16 cellular contexts compared by ENCODE assay signal in the genomic region with DNA sequence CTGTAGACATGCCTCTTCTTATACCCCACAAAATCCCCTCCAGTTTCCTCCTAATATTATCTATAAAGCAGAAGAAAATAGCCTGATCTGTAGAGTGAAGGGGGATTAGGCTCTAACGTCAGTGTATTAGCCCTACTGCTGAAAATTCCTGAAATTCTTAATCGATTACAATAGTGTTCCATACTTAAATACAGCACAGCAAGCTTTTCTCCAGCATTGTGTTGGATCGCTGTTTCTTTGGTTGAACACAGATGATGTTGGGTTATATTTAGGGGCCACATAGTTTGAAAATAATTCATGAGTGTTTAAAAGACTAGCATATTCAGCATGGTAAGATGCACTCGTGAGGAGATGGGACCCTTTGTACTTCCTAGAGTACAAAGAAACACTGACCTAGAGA. TPM values are rescaled to one million over a fixed set of nuclear protein-coding genes. Genes with fewer than 3 reads are reported as not detected.
DNase-seq lines count a peak whose midpoint lies in the region; ATAC-seq and TF ChIP-seq lines count a peak whose summit lies in the region.
"Had no signal": no experiment of that assay in that cellular context is flagged by ENCODE, and none has a peak within 500 bp of the region (broad histone marks: within the 10 kb centered on the region; RNA-seq: fewer than 3 reads in every experiment).

No MANE protein-coding gene starts in this region.

- no peak overlapping the region for H3K4me2 ChIP-seq in mesendoderm (ENCODE audit: low read length)

- peaks cover 2% of the 10 kb centered on the region for H3K79me1 ChIP-seq in mesendoderm (ENCODE audit: low read length)

- H3K9me3 ChIP-seq in HUES6 (ENCODE audit: control insufficient read depth, insufficient read depth, low read depth, low read length) (peaks cover 4% of the 10 kb centered on the region), ectodermal cell (ENCODE audit: control insufficient read depth, low read length) (no peaks in the 10 kb centered on the region)
- H3K9me3 ChIP-seq: ovary had no signal

- H3K9ac ChIP-seq in HUES6 (ENCODE audit: low read length), result no peak overlapping the region
- no peak overlapping the region for H3K9ac ChIP-seq in mesendoderm (ENCODE audit: low read length)

- no peak overlapping the region for H4K8ac ChIP-seq in mesendoderm (ENCODE audit: low read depth, low read length)

- no peak overlapping the region for H3K4me3 ChIP-seq in HUES6 (ENCODE audit: low read depth, low read length)
- no peak overlapping the region for H3K4me3 ChIP-seq in ectodermal cell (ENCODE audit: insufficient read depth, low read depth, low read length)
- H3K4me3 ChIP-seq in mesendoderm (ENCODE audit: low read length), result no peak overlapping the region
- H3K4me3 ChIP-seq: ovary, SJCRH30 had no signal

- peaks cover 16% of the 10 kb centered on the region for H3K4me1 Mint-ChIP-seq in activated T-cell treated with anti-CD3 and anti-CD28 coated beads, Interleukin-2, amount 50 U/mL, for 72 hours (ENCODE audit: low read depth)

- no peak overlapping the region for H2AK5ac ChIP-seq in mesendoderm (ENCODE audit: low read length)

- H3K79me2 ChIP-seq in mesendoderm (ENCODE audit: control insufficient read depth, insufficient read depth, low read length), result no peaks in the 10 kb centered on the region

- no peak overlapping the region for H3K23ac ChIP-seq in mesendoderm (ENCODE audit: low read length)

- no peak for TF ChIP-seq CTCF in GM10248 (IDR thresholded peaks at IDR 0.05; ENCODE audit: control extremely low read depth, extremely low read depth, low read depth, missing control alignments)

- no peak overlapping the region for H3K56ac ChIP-seq in mesendoderm (ENCODE audit: low read length)

- no peak for ATAC-seq in HG02610 (IDR thresholded peaks at IDR 0.05; ENCODE audit: unreplicated experiment)
- no peak for ATAC-seq in activated T-cell treated with anti-CD3 and anti-CD28 coated beads, Interleukin-2, amount 50 U/mL, for 72 hours (replicated peaks in 1 of 2)

- no peak overlapping the region for H3K18ac ChIP-seq in mesendoderm (ENCODE audit: low read length)

- peaks cover 7 to 17% of the 10 kb centered on the region in 2 donors for H3K36me3 Mint-ChIP-seq in activated T-cell treated with anti-CD3 and anti-CD28 coated beads, Interleukin-2, amount 50 U/mL, for 72 hours (ENCODE audit: insufficient read depth in 2 of 2)

- H2BK120ac ChIP-seq in mesendoderm (ENCODE audit: low read depth, low read length), result no peak overlapping the region

- peaks cover 0 to 5% of the 10 kb centered on the region in 2 donors for H3K9me3 Mint-ChIP-seq in activated T-cell treated with anti-CD3 and anti-CD28 coated beads, Interleukin-2, amount 50 U/mL, for 72 hours

- H3K27ac ChIP-seq in HUES6 (ENCODE audit: low read depth, low read length) (peak overlapping the region; percentile 5; the same call in 1 of the 2 replicates), ectodermal cell (ENCODE audit: insufficient read depth, low read depth, low read length, poor library complexity, severe bottlenecking) (peak overlapping the region; percentile 17), mesendoderm (ENCODE audit: low read depth, low read length) (no peak overlapping the region)
- H3K27ac ChIP-seq: ovary, SJCRH30 had no signal

- H2BK5ac ChIP-seq in mesendoderm (ENCODE audit: low read length), result no peak overlapping the region

- 71 to 85% methylated on average over 4 of the region's 4 CpGs for WGBS in ectodermal cell, 2 experiments
- whole genome bisulfite sequencing in mesendoderm (ENCODE audit: extremely low coverage, insufficient coverage, low lambda C conversion rate), result no CpG with 5 or more reads among the region's 4 CpGs

- no peak overlapping the region for H2BK15ac ChIP-seq in mesendoderm (replicated peaks; ENCODE audit: low read depth)

- POLR2A ChIA-PET in GM10248 (lab: Yijun Ruan, JAX), result no interaction called here

- peak; percentile 26 for DNase-seq in AG08395 (ENCODE audit: low spot score)
- peak; percentile 74 for DNase-seq in mesendoderm
- no peak for DNase-seq in GM10248 (ENCODE audit: extremely low spot score)
- no peak for DNase-seq in anterior cingulate cortex (lab: John Stamatoyannopoulos, UW)
- DNase-seq in activated T-cell treated with anti-CD3 and anti-CD28 coated beads, Interleukin-2, amount 50 U/mL, for 72 hours, result no peak
- DNase-seq: activated naive CD4-positive, alpha-beta T cell treated with anti-CD3 and anti-CD28 coated beads for 36 hours; cerebellar nuclear complex; midbrain; MV-4-11; NCI-H2107; ovary; SJCRH30; stimulated activated CD4-positive, alpha-beta T cell treated with anti-CD3 and anti-CD28 coated beads, Interleukin-12 subunit alpha, Interleukin-12 subunit beta, amount 100 ng/mL, for 4 hours had no signal

- no peak overlapping the region for H3K4me3 Mint-ChIP-seq in activated T-cell treated with anti-CD3 and anti-CD28 coated beads, Interleukin-2, amount 50 U/mL, for 72 hours
- H3K4me3 Mint-ChIP-seq: activated naive CD4-positive, alpha-beta T cell treated with anti-CD3 and anti-CD28 coated beads for 36 hours had no signal

- H3K27me3 Mint-ChIP-seq in activated T-cell treated with anti-CD3 and anti-CD28 coated beads, Interleukin-2, amount 50 U/mL, for 72 hours (ENCODE audit: low read depth), result no peaks in the 10 kb centered on the region

- peaks cover 12% of the 10 kb centered on the region for H3K36me3 ChIP-seq in HUES6 (ENCODE audit: control insufficient read depth, insufficient read depth, low read length)
- peaks cover 11% of the 10 kb centered on the region for H3K36me3 ChIP-seq in ectodermal cell (ENCODE audit: control insufficient read depth, insufficient read depth, low read length)
- no peaks in the 10 kb centered on the region for H3K36me3 ChIP-seq in mesendoderm (ENCODE audit: control insufficient read depth, insufficient read depth, low read length)
- H3K36me3 ChIP-seq: ovary had no signal

- no peak overlapping the region for H4K5ac ChIP-seq in mesendoderm (ENCODE audit: low read length)

- H3K4me1 ChIP-seq in HUES6 (ENCODE audit: control insufficient read depth, insufficient read depth, low read length) (peaks cover 5% of the 10 kb centered on the region), ectodermal cell (ENCODE audit: control insufficient read depth, insufficient read depth, low read length) (peaks cover 5% of the 10 kb centered on the region), mesendoderm (ENCODE audit: control insufficient read depth, low read depth, low read length) (peaks cover 4% of the 10 kb centered on the region)

- no peak overlapping the region for H3K4ac ChIP-seq in mesendoderm (ENCODE audit: low read depth, low read length)

- no peaks in the 10 kb centered on the region for H3K27me3 ChIP-seq in HUES6 (ENCODE audit: control insufficient read depth, insufficient read depth, low read length)
- no peaks in the 10 kb centered on the region for H3K27me3 ChIP-seq in ectodermal cell (ENCODE audit: control insufficient read depth, insufficient read depth, low read length, poor library complexity, severe bottlenecking)
- no peaks in the 10 kb centered on the region for H3K27me3 ChIP-seq in mesendoderm (ENCODE audit: insufficient read depth, low read length, poor library complexity)
- H3K27me3 ChIP-seq: ovary, SJCRH30 had no signal

- H3K27ac Mint-ChIP-seq in activated T-cell treated with anti-CD3 and anti-CD28 coated beads, Interleukin-2, amount 50 U/mL, for 72 hours, result no peak overlapping the region
- H3K27ac Mint-ChIP-seq: activated naive CD4-positive, alpha-beta T cell treated with anti-CD3 and anti-CD28 coated beads for 36 hours had no signal

- CTCF ChIA-PET in GM10248 (lab: Yijun Ruan, JAX), result interaction anchor here (1.2 to 2.3 kb wide), 3 partner anchors 11 to 21 kb away, joined by 3 to 5 read pairs (median 4); no protein-coding TSS in a partner anchor

RNA-seq across cellular contexts. Expression of a gene that starts 52.5 kb away (rescaled TPM):
- polyA plus RNA-seq in ectodermal cell (2013, experiment 1 of 4), result 48.3 TPM
- 55.3 TPM for polyA plus RNA-seq in ectodermal cell (2013, experiment 2 of 4)
- polyA plus RNA-seq in ectodermal cell (2013, experiment 3 of 4), result 41.5 TPM
- polyA plus RNA-seq in ectodermal cell (2013, experiment 4 of 4), result 44.8 TPM
- polyA plus RNA-seq in mesendoderm (2013, experiment 1 of 2), result 39.1 TPM
- polyA plus RNA-seq in mesendoderm (2013, experiment 2 of 2), result 41.5 TPM
- 10 to 100 TPM; 43.3 to 48.1 TPM for total RNA-seq in activated T-cell treated with anti-CD3 and anti-CD28 coated beads, Interleukin-2, amount 50 U/mL, for 72 hours

Comparison
In these comparisons a context has a peak if more than half of its experiments do, and no peak if none do; other contexts are left out.
1. DNase-seq: peak in AG08395 (single experiment) and mesendoderm (single experiment); none in GM10248 (single experiment), anterior cingulate cortex (0 of 58) and activated T-cell treated with anti-CD3 and anti-CD28 coated beads, Interleukin-2, amount 50 U/mL, for 72 hours (0 of 2).